ENCODE assay signal across 1 cellular context in the genomic region with DNA sequence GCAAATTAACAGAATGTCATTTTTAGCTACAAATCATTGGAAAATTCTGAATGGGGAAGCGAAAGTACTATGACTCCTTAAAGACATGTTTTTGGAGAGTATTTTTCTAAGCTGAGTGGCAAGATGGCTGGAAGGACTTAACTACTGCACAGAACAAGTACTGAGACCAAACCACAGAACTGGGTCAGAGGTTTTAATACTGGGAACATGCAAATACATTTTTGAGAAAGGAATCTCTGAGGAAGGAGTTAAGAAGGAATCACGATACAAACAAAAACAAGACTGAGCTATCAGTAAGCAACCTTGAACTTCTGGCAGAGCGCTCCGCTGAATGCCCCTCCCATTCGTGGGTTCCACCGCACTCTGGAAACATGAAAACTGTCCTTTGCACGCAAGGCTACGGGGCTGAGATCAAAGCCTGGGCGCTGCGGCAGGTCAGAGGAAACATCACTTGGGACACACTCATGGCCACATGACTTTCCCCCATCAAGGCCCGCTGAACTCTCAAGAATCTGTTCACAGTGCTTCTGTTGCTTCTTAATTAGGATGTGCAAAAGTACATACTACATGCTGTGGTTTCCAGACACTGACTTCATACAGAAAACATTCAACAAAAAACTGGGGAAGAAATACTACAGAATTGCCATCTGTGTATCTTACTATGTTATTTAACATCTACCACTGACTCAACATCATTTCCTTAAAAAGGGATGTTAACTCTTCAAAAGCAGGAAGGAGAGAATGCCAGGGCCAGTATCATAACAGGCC.
TF ChIP-seq lines count a peak whose summit lies in the region.

No MANE protein-coding gene starts in this region.

TF ChIP-seq in HepG2, 621 proteins besides CTCF, POLR2A, EP300 and RAD21 (continued from another document and continues in another):
- TF ChIP-seq, protein P1, sequence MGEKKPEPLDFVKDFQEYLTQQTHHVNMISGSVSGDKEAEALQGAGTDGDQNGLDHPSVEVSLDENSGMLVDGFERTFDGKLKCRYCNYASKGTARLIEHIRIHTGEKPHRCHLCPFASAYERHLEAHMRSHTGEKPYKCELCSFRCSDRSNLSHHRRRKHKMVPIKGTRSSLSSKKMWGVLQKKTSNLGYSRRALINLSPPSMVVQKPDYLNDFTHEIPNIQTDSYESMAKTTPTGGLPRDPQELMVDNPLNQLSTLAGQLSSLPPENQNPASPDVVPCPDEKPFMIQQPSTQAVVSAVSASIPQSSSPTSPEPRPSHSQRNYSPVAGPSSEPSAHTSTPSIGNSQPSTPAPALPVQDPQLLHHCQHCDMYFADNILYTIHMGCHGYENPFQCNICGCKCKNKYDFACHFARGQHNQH (CRISPR knock-in tag; IDR thresholded peaks at IDR 0.05) = peak; percentile 99
- TF ChIP-seq FOXK2 (IDR thresholded peaks at IDR 0.05) (peak; percentile 81), FOXA1 (IDR thresholded peaks at IDR 0.05) (no peak), FOXA1 (CRISPR knock-in tag; IDR thresholded peaks at IDR 0.05) (peak; percentile 85), KLF12 (CRISPR knock-in tag; IDR thresholded peaks at IDR 0.05; ENCODE audit: borderline replicate concordance) (peak; percentile 69), SUZ12 (IDR thresholded peaks at IDR 0.05; ENCODE audit: low read depth, low read length) (no peak), RNF2 (conservative IDR thresholded peaks at IDR 0.05; ENCODE audit: low read depth) (no peak), TMF1 (CRISPR knock-in tag; IDR thresholded peaks at IDR 0.05; ENCODE audit: low read depth) (peak; percentile 70; the same call in 1 of the 2 replicates), ZFAT (CRISPR knock-in tag; conservative IDR thresholded peaks at IDR 0.05) (no peak), ZNF614 (CRISPR knock-in tag; IDR thresholded peaks at IDR 0.05; ENCODE audit: borderline replicate concordance) (peak; percentile 97), CHCHD3 (CRISPR knock-in tag; IDR thresholded peaks at IDR 0.05) (no peak), ZNF776 (CRISPR knock-in tag; IDR thresholded peaks at IDR 0.05) (no peak), RXRB (CRISPR knock-in tag; IDR thresholded peaks at IDR 0.05; ENCODE audit: borderline replicate concordance) (peak; percentile 98), EEA1 (CRISPR knock-in tag; IDR thresholded peaks at IDR 0.05; ENCODE audit: borderline replicate concordance) (no peak), NAIF1 (CRISPR knock-in tag; IDR thresholded peaks at IDR 0.05; ENCODE audit: borderline replicate concordance) (no peak), MAFG (CRISPR knock-in tag; IDR thresholded peaks at IDR 0.05) (no peak), TBL1XR1 (IDR thresholded peaks at IDR 0.05; ENCODE audit: borderline replicate concordance, low read length, partially characterized antibody) (peak; percentile 96), MXI1 (IDR thresholded peaks at IDR 0.05; ENCODE audit: borderline replicate concordance, low read depth, low read length) (peak; percentile 86; the same call in 2 of the 3 replicates), ZNF713 (CRISPR knock-in tag; IDR thresholded peaks at IDR 0.05) (no peak), SSRP1 (CRISPR knock-in tag; IDR thresholded peaks at IDR 0.05) (peak; percentile 89), SETDB1 (CRISPR knock-in tag; IDR thresholded peaks at IDR 0.05; ENCODE audit: borderline replicate concordance) (no peak), ATF7-NPFF (CRISPR knock-in tag; IDR thresholded peaks at IDR 0.05; ENCODE audit: low read depth) (peak; percentile 95), SP5 (CRISPR knock-in tag; IDR thresholded peaks at IDR 0.05; ENCODE audit: borderline replicate concordance, low read depth) (peak; percentile 100), MAZ (IDR thresholded peaks at IDR 0.05; ENCODE audit: borderline replicate concordance, low read depth, low read length) (peak; percentile 80), MAZ (CRISPR knock-in tag; IDR thresholded peaks at IDR 0.05; ENCODE audit: low read depth) (peak; percentile 98), SAFB2 (CRISPR knock-in tag; IDR thresholded peaks at IDR 0.05; ENCODE audit: borderline replicate concordance, low read depth) (peak; percentile 42; the same call in 1 of the 2 replicates), ZNF207 (IDR thresholded peaks at IDR 0.05; ENCODE audit: borderline replicate concordance) (no peak), AGO1 (IDR thresholded peaks at IDR 0.05; ENCODE audit: low read depth, low read length, poor library complexity, severe bottlenecking) (no peak), ZFY (CRISPR knock-in tag; IDR thresholded peaks at IDR 0.05) (peak; percentile 55; the same call in 1 of the 2 replicates), ZNF547 (CRISPR knock-in tag; IDR thresholded peaks at IDR 0.05) (0 out of 2 replicates have a peak, but pooled peaks have one; percentile 75), ZNF143 (CRISPR knock-in tag; IDR thresholded peaks at IDR 0.05) (peak; percentile 45; the same call in 1 of the 2 replicates), SIX4 (CRISPR knock-in tag; IDR thresholded peaks at IDR 0.05) (peak; percentile 80), FOXM1 (CRISPR knock-in tag; IDR thresholded peaks at IDR 0.05) (no peak), RXRA (CRISPR knock-in tag; IDR thresholded peaks at IDR 0.05) (peak; percentile 99), ARNTL (CRISPR knock-in tag; IDR thresholded peaks at IDR 0.05) (peak; percentile 98), RCOR2 (CRISPR knock-in tag; IDR thresholded peaks at IDR 0.05) (peak; percentile 94), ZNF572 (CRISPR knock-in tag; IDR thresholded peaks at IDR 0.05) (0 out of 2 replicates have a peak, but pooled peaks have one; percentile 37), ZNF263 (CRISPR knock-in tag; IDR thresholded peaks at IDR 0.05) (peak; percentile 31; the same call in 1 of the 2 replicates), SMYD3 (CRISPR knock-in tag; IDR thresholded peaks at IDR 0.05) (peak; percentile 95), ZNF296 (CRISPR knock-in tag; conservative IDR thresholded peaks at IDR 0.05) (no peak), MATR3 (CRISPR knock-in tag; IDR thresholded peaks at IDR 0.05) (no peak), ZNF317 (CRISPR knock-in tag; IDR thresholded peaks at IDR 0.05) (peak; percentile 91), ZNF136 (CRISPR knock-in tag; IDR thresholded peaks at IDR 0.05; ENCODE audit: low read depth) (peak; percentile 90; the same call in 1 of the 2 replicates), KMT2A (CRISPR knock-in tag; IDR thresholded peaks at IDR 0.05) (peak; percentile 94), ZNF383 (CRISPR knock-in tag; IDR thresholded peaks at IDR 0.05; ENCODE audit: borderline replicate concordance) (no peak; the same call in 1 of the 2 replicates), LCORL (IDR thresholded peaks at IDR 0.05) (no peak), LCORL (CRISPR knock-in tag; IDR thresholded peaks at IDR 0.05) (peak; percentile 95)
- TF ChIP-seq, protein P2, sequence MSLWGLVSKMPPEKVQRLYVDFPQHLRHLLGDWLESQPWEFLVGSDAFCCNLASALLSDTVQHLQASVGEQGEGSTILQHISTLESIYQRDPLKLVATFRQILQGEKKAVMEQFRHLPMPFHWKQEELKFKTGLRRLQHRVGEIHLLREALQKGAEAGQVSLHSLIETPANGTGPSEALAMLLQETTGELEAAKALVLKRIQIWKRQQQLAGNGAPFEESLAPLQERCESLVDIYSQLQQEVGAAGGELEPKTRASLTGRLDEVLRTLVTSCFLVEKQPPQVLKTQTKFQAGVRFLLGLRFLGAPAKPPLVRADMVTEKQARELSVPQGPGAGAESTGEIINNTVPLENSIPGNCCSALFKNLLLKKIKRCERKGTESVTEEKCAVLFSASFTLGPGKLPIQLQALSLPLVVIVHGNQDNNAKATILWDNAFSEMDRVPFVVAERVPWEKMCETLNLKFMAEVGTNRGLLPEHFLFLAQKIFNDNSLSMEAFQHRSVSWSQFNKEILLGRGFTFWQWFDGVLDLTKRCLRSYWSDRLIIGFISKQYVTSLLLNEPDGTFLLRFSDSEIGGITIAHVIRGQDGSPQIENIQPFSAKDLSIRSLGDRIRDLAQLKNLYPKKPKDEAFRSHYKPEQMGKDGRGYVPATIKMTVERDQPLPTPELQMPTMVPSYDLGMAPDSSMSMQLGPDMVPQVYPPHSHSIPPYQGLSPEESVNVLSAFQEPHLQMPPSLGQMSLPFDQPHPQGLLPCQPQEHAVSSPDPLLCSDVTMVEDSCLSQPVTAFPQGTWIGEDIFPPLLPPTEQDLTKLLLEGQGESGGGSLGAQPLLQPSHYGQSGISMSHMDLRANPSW (CRISPR knock-in tag; IDR thresholded peaks at IDR 0.05; ENCODE audit: borderline replicate concordance) = peak; percentile 96
- TF ChIP-seq, protein P3, sequence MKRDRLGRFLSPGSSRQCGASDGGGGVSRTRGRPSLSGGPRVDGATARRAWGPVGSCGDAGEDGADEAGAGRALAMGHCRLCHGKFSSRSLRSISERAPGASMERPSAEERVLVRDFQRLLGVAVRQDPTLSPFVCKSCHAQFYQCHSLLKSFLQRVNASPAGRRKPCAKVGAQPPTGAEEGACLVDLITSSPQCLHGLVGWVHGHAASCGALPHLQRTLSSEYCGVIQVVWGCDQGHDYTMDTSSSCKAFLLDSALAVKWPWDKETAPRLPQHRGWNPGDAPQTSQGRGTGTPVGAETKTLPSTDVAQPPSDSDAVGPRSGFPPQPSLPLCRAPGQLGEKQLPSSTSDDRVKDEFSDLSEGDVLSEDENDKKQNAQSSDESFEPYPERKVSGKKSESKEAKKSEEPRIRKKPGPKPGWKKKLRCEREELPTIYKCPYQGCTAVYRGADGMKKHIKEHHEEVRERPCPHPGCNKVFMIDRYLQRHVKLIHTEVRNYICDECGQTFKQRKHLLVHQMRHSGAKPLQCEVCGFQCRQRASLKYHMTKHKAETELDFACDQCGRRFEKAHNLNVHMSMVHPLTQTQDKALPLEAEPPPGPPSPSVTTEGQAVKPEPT (CRISPR knock-in tag; IDR thresholded peaks at IDR 0.05; ENCODE audit: low read depth) = no peak
- TF ChIP-seq, protein P4, sequence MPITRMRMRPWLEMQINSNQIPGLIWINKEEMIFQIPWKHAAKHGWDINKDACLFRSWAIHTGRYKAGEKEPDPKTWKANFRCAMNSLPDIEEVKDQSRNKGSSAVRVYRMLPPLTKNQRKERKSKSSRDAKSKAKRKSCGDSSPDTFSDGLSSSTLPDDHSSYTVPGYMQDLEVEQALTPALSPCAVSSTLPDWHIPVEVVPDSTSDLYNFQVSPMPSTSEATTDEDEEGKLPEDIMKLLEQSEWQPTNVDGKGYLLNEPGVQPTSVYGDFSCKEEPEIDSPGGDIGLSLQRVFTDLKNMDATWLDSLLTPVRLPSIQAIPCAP (CRISPR knock-in tag; IDR thresholded peaks at IDR 0.05; ENCODE audit: low read depth) = no peak
- TF ChIP-seq, protein P5, sequence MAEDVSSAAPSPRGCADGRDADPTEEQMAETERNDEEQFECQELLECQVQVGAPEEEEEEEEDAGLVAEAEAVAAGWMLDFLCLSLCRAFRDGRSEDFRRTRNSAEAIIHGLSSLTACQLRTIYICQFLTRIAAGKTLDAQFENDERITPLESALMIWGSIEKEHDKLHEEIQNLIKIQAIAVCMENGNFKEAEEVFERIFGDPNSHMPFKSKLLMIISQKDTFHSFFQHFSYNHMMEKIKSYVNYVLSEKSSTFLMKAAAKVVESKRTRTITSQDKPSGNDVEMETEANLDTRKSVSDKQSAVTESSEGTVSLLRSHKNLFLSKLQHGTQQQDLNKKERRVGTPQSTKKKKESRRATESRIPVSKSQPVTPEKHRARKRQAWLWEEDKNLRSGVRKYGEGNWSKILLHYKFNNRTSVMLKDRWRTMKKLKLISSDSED (CRISPR knock-in tag; IDR thresholded peaks at IDR 0.05) = no peak
- TF ChIP-seq, protein P6, sequence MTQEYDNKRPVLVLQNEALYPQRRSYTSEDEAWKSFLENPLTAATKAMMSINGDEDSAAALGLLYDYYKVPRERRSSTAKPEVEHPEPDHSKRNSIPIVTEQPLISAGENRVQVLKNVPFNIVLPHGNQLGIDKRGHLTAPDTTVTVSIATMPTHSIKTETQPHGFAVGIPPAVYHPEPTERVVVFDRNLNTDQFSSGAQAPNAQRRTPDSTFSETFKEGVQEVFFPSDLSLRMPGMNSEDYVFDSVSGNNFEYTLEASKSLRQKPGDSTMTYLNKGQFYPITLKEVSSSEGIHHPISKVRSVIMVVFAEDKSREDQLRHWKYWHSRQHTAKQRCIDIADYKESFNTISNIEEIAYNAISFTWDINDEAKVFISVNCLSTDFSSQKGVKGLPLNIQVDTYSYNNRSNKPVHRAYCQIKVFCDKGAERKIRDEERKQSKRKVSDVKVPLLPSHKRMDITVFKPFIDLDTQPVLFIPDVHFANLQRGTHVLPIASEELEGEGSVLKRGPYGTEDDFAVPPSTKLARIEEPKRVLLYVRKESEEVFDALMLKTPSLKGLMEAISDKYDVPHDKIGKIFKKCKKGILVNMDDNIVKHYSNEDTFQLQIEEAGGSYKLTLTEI (CRISPR knock-in tag; conservative IDR thresholded peaks at IDR 0.05) = no peak
- TF ChIP-seq, protein P7, sequence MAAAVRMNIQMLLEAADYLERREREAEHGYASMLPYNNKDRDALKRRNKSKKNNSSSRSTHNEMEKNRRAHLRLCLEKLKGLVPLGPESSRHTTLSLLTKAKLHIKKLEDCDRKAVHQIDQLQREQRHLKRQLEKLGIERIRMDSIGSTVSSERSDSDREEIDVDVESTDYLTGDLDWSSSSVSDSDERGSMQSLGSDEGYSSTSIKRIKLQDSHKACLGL (CRISPR knock-in tag; IDR thresholded peaks at IDR 0.05) = no peak
- TF ChIP-seq, protein P8, sequence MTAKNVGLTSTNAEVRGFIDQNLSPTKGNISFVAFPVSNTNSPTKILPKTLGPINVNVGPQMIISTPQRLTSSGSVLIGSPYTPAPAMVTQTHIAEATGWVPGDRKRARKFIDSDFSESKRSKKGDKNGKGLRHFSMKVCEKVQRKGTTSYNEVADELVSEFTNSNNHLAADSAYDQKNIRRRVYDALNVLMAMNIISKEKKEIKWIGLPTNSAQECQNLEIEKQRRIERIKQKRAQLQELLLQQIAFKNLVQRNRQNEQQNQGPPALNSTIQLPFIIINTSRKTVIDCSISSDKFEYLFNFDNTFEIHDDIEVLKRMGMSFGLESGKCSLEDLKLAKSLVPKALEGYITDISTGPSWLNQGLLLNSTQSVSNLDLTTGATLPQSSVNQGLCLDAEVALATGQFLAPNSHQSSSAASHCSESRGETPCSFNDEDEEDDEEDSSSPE (CRISPR knock-in tag; IDR thresholded peaks at IDR 0.05) = peak; percentile 74; the same call in 1 of the 2 replicates
- TF ChIP-seq, protein P9, sequence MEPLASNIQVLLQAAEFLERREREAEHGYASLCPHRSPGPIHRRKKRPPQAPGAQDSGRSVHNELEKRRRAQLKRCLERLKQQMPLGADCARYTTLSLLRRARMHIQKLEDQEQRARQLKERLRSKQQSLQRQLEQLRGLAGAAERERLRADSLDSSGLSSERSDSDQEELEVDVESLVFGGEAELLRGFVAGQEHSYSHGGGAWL (CRISPR knock-in tag; IDR thresholded peaks at IDR 0.05) = peak; percentile 83; the same call in 1 of the 2 replicates
- TF ChIP-seq, protein P10, sequence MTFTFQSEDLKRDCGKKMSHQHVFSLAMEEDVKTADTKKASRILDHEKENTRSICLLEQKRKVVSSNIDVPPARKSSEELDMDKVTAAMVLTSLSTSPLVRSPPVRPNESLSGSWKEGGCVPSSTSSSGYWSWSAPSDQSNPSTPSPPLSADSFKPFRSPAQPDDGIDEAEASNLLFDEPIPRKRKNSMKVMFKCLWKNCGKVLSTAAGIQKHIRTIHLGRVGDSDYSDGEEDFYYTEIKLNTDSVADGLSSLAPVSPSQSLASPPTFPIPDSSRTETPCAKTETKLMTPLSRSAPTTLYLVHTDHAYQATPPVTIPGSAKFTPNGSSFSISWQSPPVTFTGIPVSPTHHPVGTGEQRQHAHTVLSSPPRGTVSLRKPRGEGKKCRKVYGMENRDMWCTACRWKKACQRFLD (CRISPR knock-in tag; IDR thresholded peaks at IDR 0.05; ENCODE audit: borderline replicate concordance) = no peak
